In genomic region chr17:48671697-48672171, GRCh38 we compare ENCODE assay signal across 1 cellular context.
TF ChIP-seq lines count a peak whose summit lies in the region.

No MANE protein-coding gene starts in this region.

TF ChIP-seq in IMR-90, 13 proteins besides CTCF, POLR2A, EP300 and RAD21 (continued from another document):
- no peak for TF ChIP-seq ELK1 (IDR thresholded peaks at IDR 0.05; ENCODE audit: borderline replicate concordance, low read depth, low read length)
- TF ChIP-seq SMC3 (IDR thresholded peaks at IDR 0.05; ENCODE audit: low read depth, low read length) = peak; percentile 55
TF ChIP-seq in IMR-90: peak in this region for 1.
